In the genomic region with DNA sequence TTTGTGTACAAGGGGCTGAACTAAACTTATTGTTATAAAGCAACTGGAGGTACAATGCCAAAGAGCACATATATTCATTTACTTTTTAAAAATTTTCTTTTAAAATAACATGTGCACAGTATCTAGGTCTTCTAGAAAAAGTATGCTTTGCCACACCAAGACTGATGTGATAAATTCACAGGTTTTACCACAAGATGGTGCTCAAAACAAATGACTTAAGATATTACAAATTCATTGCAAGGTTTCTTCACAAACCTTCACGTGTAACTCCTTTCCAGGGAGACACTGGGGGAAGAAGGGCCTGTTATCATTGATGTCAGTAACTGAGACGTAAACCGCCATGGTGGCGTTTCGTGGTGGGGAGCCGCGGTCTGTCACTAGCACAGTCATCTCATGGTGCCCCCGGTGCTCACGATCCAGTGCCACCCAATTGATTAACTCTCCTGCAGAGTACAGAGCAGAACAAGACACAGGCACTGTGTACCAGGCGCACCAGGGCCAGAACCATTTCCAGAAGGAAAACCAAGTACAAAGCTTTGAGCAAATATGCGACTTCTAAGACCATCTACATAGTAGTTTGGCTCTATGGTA, we compare ENCODE assay signal across 8 cellular contexts.
A peak's percentile ranks its signal among the peaks of the same experiment; 100 is the strongest.
DNase-seq lines count a peak whose midpoint lies in the region; ATAC-seq and TF ChIP-seq lines count a peak whose summit lies in the region.
"Had no signal": no experiment of that assay in that cellular context is flagged by ENCODE, and none has a peak within 500 bp of the region (broad histone marks: within the 10 kb centered on the region; RNA-seq: fewer than 3 reads in every experiment).

No MANE protein-coding gene starts in this region.

- no peaks in the 10 kb centered on the region for H3K36me3 Mint-ChIP-seq in endothelial cell (ENCODE audit: low read depth, unreplicated experiment)

- no peaks in the 10 kb centered on the region for H3K9me3 Mint-ChIP-seq in endothelial cell (ENCODE audit: unreplicated experiment)

- DNase-seq in GM12864 (ENCODE audit: low read depth) (no peak), NCI-H2227 (lab: John Stamatoyannopoulos, UW; ENCODE audit: unreplicated experiment) (peak; percentile 50), endothelial cell (ENCODE audit: low spot score) (no peak), putamen (ENCODE audit: low spot score) (peak; percentile 14)
- DNase-seq: activated gamma-delta T cell treated with Interleukin-2 at 50 U/mL for 16 hours had no signal

- ATAC-seq in HG03025 (IDR thresholded peaks at IDR 0.05; ENCODE audit: low FRiP score, unreplicated experiment) (no peak), GM21528 (IDR thresholded peaks at IDR 0.05; ENCODE audit: low FRiP score, unreplicated experiment) (no peak), GM18873 (IDR thresholded peaks at IDR 0.05; ENCODE audit: low FRiP score, unreplicated experiment) (no peak)

- H3K4me3 ChIP-seq in GM12864 (ENCODE audit: low read depth, low read length): no peak overlapping the region

- H3K27me3 Mint-ChIP-seq in endothelial cell (ENCODE audit: unreplicated experiment): no peaks in the 10 kb centered on the region

- TF ChIP-seq CTCF in GM12864 (IDR thresholded peaks at IDR 0.05; ENCODE audit: low read depth, low read length, missing control alignments) (peak; percentile 39), endothelial cell (IDR thresholded peaks at IDR 0.05; ENCODE audit: unreplicated experiment) (peak; percentile 37)

- no peak overlapping the region for H3K4me3 Mint-ChIP-seq in endothelial cell (ENCODE audit: unreplicated experiment)

- no peak overlapping the region for H3K27ac Mint-ChIP-seq in endothelial cell (ENCODE audit: unreplicated experiment)

- peaks cover 5% of the 10 kb centered on the region for H3K4me1 Mint-ChIP-seq in endothelial cell (ENCODE audit: unreplicated experiment)

Comparison
In these comparisons a context has a peak if more than half of its experiments do, and no peak if none do; other contexts are left out.
1. DNase-seq: peak in NCI-H2227 (single experiment) and putamen (single experiment); none in GM12864 (single experiment) and endothelial cell (single experiment).